In the genomic region with DNA sequence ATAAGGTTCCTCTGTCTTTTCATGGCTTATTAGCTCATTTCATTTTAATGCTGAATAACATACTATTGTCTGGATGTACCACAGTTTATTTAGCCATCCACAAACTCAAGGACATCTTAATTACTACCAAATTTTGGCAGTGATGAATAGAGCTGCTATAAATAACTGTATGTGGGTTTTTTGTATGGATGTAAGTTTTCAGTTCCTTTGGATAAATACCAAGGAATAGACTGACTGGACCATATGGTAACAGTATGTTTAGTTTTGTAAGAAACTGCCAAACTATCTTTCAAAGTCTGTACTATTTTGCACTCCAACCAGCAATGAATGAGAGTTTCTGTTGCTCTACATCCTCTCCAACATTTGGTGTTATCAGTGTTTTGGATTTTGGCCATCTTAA, we compare ENCODE assay signal across 17 cellular contexts. TPM values are rescaled to one million over a fixed set of nuclear protein-coding genes. Genes with fewer than 3 reads are reported as not detected.
DNase-seq lines count a peak whose midpoint lies in the region; ATAC-seq and TF ChIP-seq lines count a peak whose summit lies in the region.
"Had no signal": no experiment of that assay in that cellular context is flagged by ENCODE, and none has a peak within 500 bp of the region (broad histone marks: within the 10 kb centered on the region; RNA-seq: fewer than 3 reads in every experiment).

No MANE protein-coding gene starts in this region.

- TF ChIP-seq CTCF in AG09309 (IDR thresholded peaks at IDR 0.05; ENCODE audit: control insufficient read depth, insufficient read depth, low read depth, low read length, missing control alignments) = no peak
- TF ChIP-seq CTCF in fibroblast of pulmonary artery (IDR thresholded peaks at IDR 0.05; ENCODE audit: low read length, missing control alignments) = no peak
- TF ChIP-seq CTCF in WTC11 (IDR thresholded peaks at IDR 0.05) = no peak

- ATAC-seq in WTC11 = no peak
- ATAC-seq: Panc1, SK-N-SH treated with all-trans-retinoic acid at 6 μM for 48 hours had no signal

- no peaks in the 10 kb centered on the region; the same call in 1 of the 2 replicates for H3K27me3 Mint-ChIP-seq in WTC11 (ENCODE audit: low read depth)

- H3K9me3 Mint-ChIP-seq in WTC11 = no peaks in the 10 kb centered on the region

- DNase-seq in AG09309 (ENCODE audit: low read depth) (peak; percentile 11), HCEC 1CT (peak; percentile 32), SK-MEL-5 (ENCODE audit: low read depth, low spot score) (peak; percentile 9), fibroblast of pulmonary artery (ENCODE audit: low read depth) (peak; percentile 6), WTC11 (ENCODE audit: low spot score) (no peak), AG08396 (ENCODE audit: low spot score) (no peak)
- DNase-seq in stimulated activated naive CD4-positive, alpha-beta T cell treated with Interleukin-2 at 50 U/mL for 16 hours (lab: John Stamatoyannopoulos, UW) = no peak
- DNase-seq in activated CD4-positive, alpha-beta T cell treated with anti-CD3 and anti-CD28 coated beads for 1 hour = no peak
- DNase-seq: 8988T, DMS53, NCI-H1092 treated with DMSO at 0.1 percent for 48 hours, NCI-H2081 treated with DMSO at 0.1 percent for 48 hours, NCI-H524, Right ventricle myocardium superior had no signal

- POLR2A ChIA-PET in WTC11 (lab: Charles Lee) = no interaction called here

- CTCF ChIA-PET in WTC11 (lab: Charles Lee) = no interaction called here

- H3K27ac Mint-ChIP-seq in WTC11 = no peak overlapping the region

- no peaks in the 10 kb centered on the region for H3K4me1 Mint-ChIP-seq in WTC11

- H3K4me3 ChIP-seq in AG09309 (ENCODE audit: control insufficient read depth, low read depth, low read length) (no peak overlapping the region), fibroblast of pulmonary artery (replicated peaks; ENCODE audit: low read depth, low read length) (no peak overlapping the region)
- H3K4me3 ChIP-seq: HAP-1 had no signal

- no peaks in the 10 kb centered on the region for H3K36me3 Mint-ChIP-seq in WTC11

- in situ Hi-C loops in SK-MEL-5 (cut with HindIII; ENCODE audit: low pct_unique_long_range_greater_than_20kb, low sequenced_read_pairs) = no loop called here

- no peak overlapping the region for H3K4me3 Mint-ChIP-seq in WTC11

TF ChIP-seq in WTC11, 78 proteins besides CTCF, POLR2A, EP300 and RAD21:
- TF ChIP-seq SMAD3 (CRISPR knock-in tag; IDR thresholded peaks at IDR 0.05; ENCODE audit: borderline replicate concordance) (no peak), JUN (CRISPR knock-in tag; IDR thresholded peaks at IDR 0.05) (no peak)
- TF ChIP-seq, protein P1, sequence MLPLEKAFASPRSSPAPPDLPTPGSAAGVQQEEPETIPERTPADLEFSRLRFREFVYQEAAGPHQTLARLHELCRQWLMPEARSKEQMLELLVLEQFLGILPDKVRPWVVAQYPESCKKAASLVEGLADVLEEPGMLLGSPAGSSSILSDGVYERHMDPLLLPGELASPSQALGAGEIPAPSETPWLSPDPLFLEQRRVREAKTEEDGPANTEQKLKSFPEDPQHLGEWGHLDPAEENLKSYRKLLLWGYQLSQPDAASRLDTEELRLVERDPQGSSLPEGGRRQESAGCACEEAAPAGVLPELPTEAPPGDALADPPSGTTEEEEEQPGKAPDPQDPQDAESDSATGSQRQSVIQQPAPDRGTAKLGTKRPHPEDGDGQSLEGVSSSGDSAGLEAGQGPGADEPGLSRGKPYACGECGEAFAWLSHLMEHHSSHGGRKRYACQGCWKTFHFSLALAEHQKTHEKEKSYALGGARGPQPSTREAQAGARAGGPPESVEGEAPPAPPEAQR (CRISPR knock-in tag; IDR thresholded peaks at IDR 0.05) = no peak

RNA-seq across cellular contexts. Expression of a gene that starts 38.7 kb away (rescaled TPM):
- total RNA-seq in SK-MEL-5 (2014; rRNA removed; shearing (Covaris generic)) = 48.3 and 50.1 TPM in 2 replicates
- 17.2 and 24.2 TPM in 2 replicates for polyA plus RNA-seq in SK-MEL-5 (2015; cell fraction: cytosol; rRNA removed)
- polyA plus RNA-seq in SK-MEL-5 (2015; cell fraction: nucleus; rRNA removed) = 7.3 and 8.0 TPM in 2 replicates
- 38.3 to 43.8 TPM (median 39.2 TPM) in 3 replicates for total RNA-seq in WTC11 (2021)

Comparison
In these comparisons a context has a peak if more than half of its experiments do, and no peak if none do; other contexts are left out.
1. DNase-seq: peak in AG09309 (single experiment), HCEC 1CT (single experiment), SK-MEL-5 (single experiment) and fibroblast of pulmonary artery (single experiment); none in WTC11 (single experiment), stimulated activated naive CD4-positive, alpha-beta T cell treated with Interleukin-2 at 50 U/mL for 16 hours (single experiment), AG08396 (single experiment) and activated CD4-positive, alpha-beta T cell treated with anti-CD3 and anti-CD28 coated beads for 1 hour (single experiment).